ENCODE assay signal across 11 cellular contexts in the genomic region with DNA sequence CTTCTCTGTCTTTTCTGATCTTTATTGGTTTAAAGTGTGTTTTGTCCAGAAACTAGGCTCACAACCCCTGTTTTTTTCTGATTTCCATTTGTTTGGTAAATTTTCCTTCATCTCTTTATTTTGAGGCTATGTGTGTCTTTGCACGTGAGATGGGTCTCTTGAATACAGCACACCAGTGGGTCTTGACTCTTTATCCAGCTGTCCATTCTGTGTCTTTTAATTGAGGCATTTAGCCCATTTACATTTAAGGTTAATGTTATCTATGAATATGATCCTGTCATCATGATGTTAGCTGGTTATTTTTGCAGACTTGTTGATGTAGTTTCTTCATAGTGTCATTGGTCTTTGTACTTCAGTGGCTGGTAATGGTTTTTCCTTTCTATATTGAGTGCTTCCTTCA. TPM values are rescaled to one million over a fixed set of nuclear protein-coding genes. Genes with fewer than 3 reads are reported as not detected.
"Had no signal": no experiment of that assay in that cellular context is flagged by ENCODE, and none has a peak within 500 bp of the region (broad histone marks: within the 10 kb centered on the region; RNA-seq: fewer than 3 reads in every experiment).

No MANE protein-coding gene starts in this region.

- H3K27ac Mint-ChIP-seq: IgD-negative memory B cell had no signal

- H3K4me1 Mint-ChIP-seq: IgD-negative memory B cell had no signal

- H3K4me3 Mint-ChIP-seq: IgD-negative memory B cell had no signal

- H3K36me3 Mint-ChIP-seq: IgD-negative memory B cell had no signal

- FAIRE-seq: HepG2, HTR-8/SVneo, K562 had no signal

- DNase-seq: IMR-90, KBM-7, KG1 had no signal

- H3K4me2 ChIP-seq: KMS-11 had no signal

- ATAC-seq: HepG2, K562 had no signal

- H3K9ac ChIP-seq: KMS-11 had no signal

- H3K27ac ChIP-seq: HL-60, KMS-11 had no signal

- H3K4me3 ChIP-seq: K562 had no signal

RNA-seq across cellular contexts. Expression of gene TEX36, which starts 10.1 kb away (rescaled TPM):
- total RNA-seq: HepG2, HT-29, HT1080, IMR-90, K562 had no signal
